Comparison of ENCODE assay signal across 11 cellular contexts in the genomic region with DNA sequence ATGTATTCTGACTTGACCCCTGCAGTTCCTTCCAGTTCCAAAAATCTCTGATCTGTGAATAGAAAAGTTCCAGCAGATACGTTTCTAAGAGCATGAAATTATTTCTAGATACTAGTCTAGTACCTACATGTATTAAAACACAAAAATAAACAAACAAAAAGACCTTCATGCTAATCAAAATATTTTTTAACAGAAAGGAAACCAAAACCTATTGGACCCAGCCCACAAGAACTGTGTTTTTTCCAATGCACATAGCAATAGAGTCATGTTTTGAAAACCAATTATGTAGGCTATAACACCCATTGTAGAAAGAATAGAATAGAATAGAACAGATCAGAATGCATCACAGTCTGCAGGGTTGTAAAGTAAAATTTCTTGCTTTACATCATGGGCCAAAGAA.
DNase-seq lines count a peak whose midpoint lies in the region; ATAC-seq and TF ChIP-seq lines count a peak whose summit lies in the region.
"Had no signal": no experiment of that assay in that cellular context is flagged by ENCODE, and none has a peak within 500 bp of the region (broad histone marks: within the 10 kb centered on the region; RNA-seq: fewer than 3 reads in every experiment).

No MANE protein-coding gene starts in this region.

- H3K9ac ChIP-seq in BLaER1 = no peak overlapping the region; the same call in 1 of the 2 replicates
- 0 out of 2 replicates have a peak overlapping the region, but pooled peaks have one; percentile 26 for H3K9ac ChIP-seq in GM23248
- no peak overlapping the region for H3K9ac ChIP-seq in neural progenitor cell

- H3K4me1 Mint-ChIP-seq in activated T-helper 17 cell treated with anti-CD3 and anti-CD28 coated beads, Interleukin-2, amount 50 U/mL, for 72 hours = peaks cover 44% of the 10 kb centered on the region
- H3K4me1 Mint-ChIP-seq in naive B cell = peaks cover 21 to 38% (median 33%) of the 10 kb centered on the region in 3 donors
- peaks cover 7% of the 10 kb centered on the region for H3K4me1 Mint-ChIP-seq in neural progenitor cell

- in situ Hi-C loops in GM23248 (cut with MboI) = loop anchor here (25.0 kb wide), 1 partner anchor 404 kb away; a partner anchor contains a TSS

- H3K27me3 ChIP-seq in BLaER1 (no peaks in the 10 kb centered on the region), GM23248 (replicated peaks; ENCODE audit: insufficient read depth) (no peaks in the 10 kb centered on the region), neural progenitor cell (no peaks in the 10 kb centered on the region)
- H3K27me3 ChIP-seq: esophagus muscularis mucosa had no signal

- H3K27ac Mint-ChIP-seq in activated T-helper 17 cell treated with anti-CD3 and anti-CD28 coated beads, Interleukin-2, amount 50 U/mL, for 72 hours = peak overlapping the region; percentile 92
- peak overlapping the region in 5 of 6 donors; percentile 61 to 94 (median 92) for H3K27ac Mint-ChIP-seq in naive B cell
- no peak overlapping the region for H3K27ac Mint-ChIP-seq in neural progenitor cell
- H3K27ac Mint-ChIP-seq: WTC11 had no signal

- H3K79me2 ChIP-seq in GM23248 (ENCODE audit: insufficient read depth) = no peaks in the 10 kb centered on the region
- no peaks in the 10 kb centered on the region for H3K79me2 ChIP-seq in neural progenitor cell (ENCODE audit: low read depth)

- no peak for ATAC-seq in activated T-helper 17 cell treated with anti-CD3 and anti-CD28 coated beads, Interleukin-2, amount 50 U/mL, for 72 hours (replicated peaks)
- ATAC-seq in naive B cell (ENCODE audit: low read depth in 2 of 2) (no peak), GM18519 (IDR thresholded peaks at IDR 0.05; ENCODE audit: low FRiP score, unreplicated experiment) (no peak)

- H3K9me2 ChIP-seq in GM23248 (ENCODE audit: insufficient read depth) = no peaks in the 10 kb centered on the region

- H3K4me3 ChIP-seq in BLaER1 (no peak overlapping the region), GM23248 (no peak overlapping the region; the same call in 1 of the 2 replicates), neural progenitor cell (no peak overlapping the region)
- H3K4me3 ChIP-seq: prostate gland had no signal

- peaks cover 8% of the 10 kb centered on the region for H3K36me3 Mint-ChIP-seq in activated T-helper 17 cell treated with anti-CD3 and anti-CD28 coated beads, Interleukin-2, amount 50 U/mL, for 72 hours (ENCODE audit: low read depth)
- H3K36me3 Mint-ChIP-seq in naive B cell (no peaks in the 10 kb centered on the region), neural progenitor cell (no peaks in the 10 kb centered on the region)
- H3K36me3 Mint-ChIP-seq: WTC11 had no signal

- H2AFZ ChIP-seq in GM23248 (peak overlapping the region; percentile 64; the same call in 1 of the 2 replicates), neural progenitor cell (replicated peaks) (no peak overlapping the region)

- H3K4me1 ChIP-seq in BLaER1 (peaks cover 55% of the 10 kb centered on the region), GM23248 (ENCODE audit: insufficient read depth) (peaks cover 11% of the 10 kb centered on the region), neural progenitor cell (no peaks in the 10 kb centered on the region)
- H3K4me1 ChIP-seq: prostate gland had no signal

- H4K20me1 ChIP-seq in BLaER1 (no peaks in the 10 kb centered on the region), GM23248 (ENCODE audit: insufficient read depth) (no peaks in the 10 kb centered on the region), neural progenitor cell (ENCODE audit: low read depth) (no peaks in the 10 kb centered on the region)

- H3K27ac ChIP-seq in BLaER1 (no peak overlapping the region), GM23248 (no peak overlapping the region), neural progenitor cell (no peak overlapping the region)

- H3K36me3 ChIP-seq in BLaER1 = no peaks in the 10 kb centered on the region
- H3K36me3 ChIP-seq in GM23248 (ENCODE audit: low read depth) = no peaks in the 10 kb centered on the region
- no peaks in the 10 kb centered on the region for H3K36me3 ChIP-seq in neural progenitor cell
- H3K36me3 ChIP-seq: esophagus muscularis mucosa, prostate gland had no signal

- H3K9me3 Mint-ChIP-seq in activated T-helper 17 cell treated with anti-CD3 and anti-CD28 coated beads, Interleukin-2, amount 50 U/mL, for 72 hours = peaks cover 5% of the 10 kb centered on the region
- H3K9me3 Mint-ChIP-seq in naive B cell = peaks cover 0 to 2% (median 0%) of the 10 kb centered on the region in 7 donors
- no peaks in the 10 kb centered on the region for H3K9me3 Mint-ChIP-seq in neural progenitor cell
- H3K9me3 Mint-ChIP-seq: WTC11 had no signal

- H3K4me3 Mint-ChIP-seq in activated T-helper 17 cell treated with anti-CD3 and anti-CD28 coated beads, Interleukin-2, amount 50 U/mL, for 72 hours = peak overlapping the region; percentile 78
- H3K4me3 Mint-ChIP-seq in naive B cell (peak overlapping the region in 2 of 8 donors; percentile 48 to 63), neural progenitor cell (no peak overlapping the region)
- H3K4me3 Mint-ChIP-seq: WTC11 had no signal

- DNase-seq in GM23248 (no peak), naive B cell (no peak), neural progenitor cell (ENCODE audit: low spot score) (no peak), GM03348 (ENCODE audit: low spot score) (no peak)
- no peak for DNase-seq in stimulated activated CD4-positive, alpha-beta T cell treated with anti-CD3 and anti-CD28 coated beads, Interleukin-12 subunit alpha, Interleukin-12 subunit beta, amount 100 ng/mL, for 4 hours

- no peaks in the 10 kb centered on the region for H3K27me3 Mint-ChIP-seq in activated T-helper 17 cell treated with anti-CD3 and anti-CD28 coated beads, Interleukin-2, amount 50 U/mL, for 72 hours
- H3K27me3 Mint-ChIP-seq in naive B cell = peaks cover 0 to 3% (median 2%) of the 10 kb centered on the region in 3 donors
- peaks cover 2% of the 10 kb centered on the region for H3K27me3 Mint-ChIP-seq in neural progenitor cell (ENCODE audit: insufficient read depth, low read depth)

- H3K4me2 ChIP-seq in BLaER1 (peak overlapping the region; percentile 64), GM23248 (ENCODE audit: unreplicated experiment) (no peak overlapping the region), neural progenitor cell (no peak overlapping the region)

- WGBS in GM23248 (ENCODE audit: low coverage in 1 of 2, low lambda C conversion rate in 2 of 2, missing lambda C conversion rate in 2 of 2), 2 experiments = 71 to 78% methylated on average over 1 of the region's 1 CpG

- TF ChIP-seq CTCF in neural progenitor cell (IDR thresholded peaks at IDR 0.05) = no peak

- H3K9me3 ChIP-seq in BLaER1 (no peaks in the 10 kb centered on the region), GM23248 (ENCODE audit: low read depth) (no peaks in the 10 kb centered on the region), neural progenitor cell (ENCODE audit: low read depth) (no peaks in the 10 kb centered on the region)
- H3K9me3 ChIP-seq: esophagus muscularis mucosa, prostate gland had no signal

- H3F3A ChIP-seq in GM23248 (ENCODE audit: insufficient read depth) (peaks cover 19% of the 10 kb centered on the region; the same call in 1 of the 2 replicates), neural progenitor cell (ENCODE audit: low read depth) (no peaks in the 10 kb centered on the region)
